1 cellular context compared by ENCODE assay signal in genomic region chr17:50207318-50207717, GRCh38.
A peak's percentile ranks its signal among the peaks of the same experiment; 100 is the strongest.
TF ChIP-seq lines count a peak whose summit lies in the region.

No MANE protein-coding gene starts in this region.

TF ChIP-seq in IMR-90, 13 proteins besides CTCF, POLR2A, EP300 and RAD21:
- TF ChIP-seq CEBPB (IDR thresholded peaks at IDR 0.05; ENCODE audit: low read depth, low read length) (no peak), CHD1 (IDR thresholded peaks at IDR 0.05; ENCODE audit: low read depth, low read length) (no peak), USF2 (IDR thresholded peaks at IDR 0.05; ENCODE audit: low read depth, low read length) (0 out of 2 replicates have a peak, but pooled peaks have one; percentile 15), MAZ (IDR thresholded peaks at IDR 0.05; ENCODE audit: borderline replicate concordance, low read depth, low read length) (no peak)
